ENCODE assay signal across 10 cellular contexts in genomic region chr19:28827382-28827781, GRCh38.
"Had no signal": no experiment of that assay in that cellular context is flagged by ENCODE, and none has a peak within 500 bp of the region (broad histone marks: within the 10 kb centered on the region; RNA-seq: fewer than 3 reads in every experiment).

No MANE protein-coding gene starts in this region.

- ATAC-seq: GM23338, HCT116 had no signal

- H3K4me3 ChIP-seq: GM23248, GM23338, HAP-1 had no signal

- H2AFZ ChIP-seq: GM23248 had no signal

- H3K4me1 ChIP-seq: HAP-1 had no signal

- H3K9ac ChIP-seq: GM23248 had no signal

- H3K27ac ChIP-seq: GM23248 had no signal

- H3K9me3 Mint-ChIP-seq: GM23338, HFFc6 had no signal

- H3K4me3 Mint-ChIP-seq: GM23338, H9, HFFc6 had no signal

- H3K36me3 ChIP-seq: HAP-1 had no signal

- H3K27ac Mint-ChIP-seq: GM23338, HFFc6 had no signal

- H3K9me3 ChIP-seq: HAP-1 had no signal

- FAIRE-seq: H54 had no signal

- H3K4me2 ChIP-seq: GM23338 had no signal

- DNase-seq: GM23248, GOT3, H7, H9, HCEC 1CT, HFFc6 had no signal
